Comparison of ENCODE assay signal across 21 cellular contexts in the genomic region with DNA sequence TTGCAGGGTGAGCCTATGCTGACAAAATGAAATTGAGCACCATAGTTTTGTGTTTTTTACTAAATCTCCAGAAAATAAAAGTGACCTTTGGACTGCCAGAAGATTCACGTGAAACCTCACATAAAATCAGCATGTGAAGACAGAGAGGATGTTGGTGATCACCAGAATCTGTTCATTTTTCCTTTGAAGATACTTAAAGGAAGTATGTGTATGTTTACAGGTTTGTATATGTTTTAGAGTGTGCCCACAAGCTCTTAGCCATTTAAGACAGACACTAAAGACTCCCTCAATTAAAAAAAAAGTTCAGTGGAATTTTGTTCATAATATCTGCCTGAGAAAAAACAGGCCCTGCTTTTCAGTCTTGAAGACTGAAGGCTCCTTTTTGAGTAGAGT. TPM values are rescaled to one million over a fixed set of nuclear protein-coding genes. Genes with fewer than 3 reads are reported as not detected.
A peak's percentile ranks its signal among the peaks of the same experiment; 100 is the strongest.
DNase-seq lines count a peak whose midpoint lies in the region; ATAC-seq, FAIRE-seq and TF ChIP-seq lines count a peak whose summit lies in the region.
"Had no signal": no experiment of that assay in that cellular context is flagged by ENCODE, and none has a peak within 500 bp of the region (broad histone marks: within the 10 kb centered on the region; RNA-seq: fewer than 3 reads in every experiment).

No MANE protein-coding gene starts in this region.

- peak overlapping the region; percentile 92; the same call in 1 of the 2 replicates for H4K91ac ChIP-seq in IMR-90 (ENCODE audit: insufficient read depth, low read depth, low read length)

- no peak for TF ChIP-seq RAD21 in IMR-90 (IDR thresholded peaks at IDR 0.05; ENCODE audit: low read length)

- H3K4me1 Mint-ChIP-seq in activated T-cell treated with anti-CD3 and anti-CD28 coated beads, Interleukin-2, amount 50 U/mL, for 24 hours (ENCODE audit: low read depth), result peaks cover 33% of the 10 kb centered on the region
- H3K4me1 Mint-ChIP-seq in activated T-helper 17 cell treated with anti-CD3 and anti-CD28 coated beads, Interleukin-2, amount 50 U/mL, for 72 hours, result peaks cover 12% of the 10 kb centered on the region
- H3K4me1 Mint-ChIP-seq in naive thymus-derived CD4-positive, alpha-beta T cell, result peaks cover 11 to 46% (median 37%) of the 10 kb centered on the region in 7 donors

- no peak for ATAC-seq in IMR-90 (ENCODE audit: low read depth)
- ATAC-seq in activated T-helper 17 cell treated with anti-CD3 and anti-CD28 coated beads, Interleukin-2, amount 50 U/mL, for 72 hours (replicated peaks), result no peak
- ATAC-seq in naive thymus-derived CD4-positive, alpha-beta T cell, result peak; percentile 60

- peaks cover 0 to 32% of the 10 kb centered on the region in 2 experiments; a peak in 3 of 4 replicates for H3K79me1 ChIP-seq in IMR-90 (ENCODE audit: low read depth in 1 of 2, low read length in 2 of 2)

- peak overlapping the region; percentile 60; the same call in 1 of the 2 replicates for H3K18ac ChIP-seq in IMR-90 (ENCODE audit: low read depth, low read length)

- in situ Hi-C loops in IMR-90 (cut with MboI; ENCODE audit: low sequenced_read_pairs) (loop anchor here (10.0 kb wide), 2 partner anchors 46 to 146 kb away; no protein-coding TSS in a partner anchor), KBM-7 (cut with MboI; ENCODE audit: low pct_unique_long_range_greater_than_20kb, low sequenced_read_pairs) (no loop called here)

- no TSS peak for BruUV-seq in IMR-90 (replicated peaks; lab: Mats Ljungman, UMichigan)

- H4K20me1 ChIP-seq in IMR-90 (ENCODE audit: insufficient read depth, low read length), result no peaks in the 10 kb centered on the region

- peak overlapping the region; percentile 87; the same call in 1 of the 2 replicates for H3K4ac ChIP-seq in IMR-90 (ENCODE audit: low read depth, low read length)

- no CpG with 5 or more reads among the region's 1 CpG for WGBS in IMR-90 (ENCODE audit: extremely low coverage in 2 of 2, insufficient read length in 1 of 2), 2 experiments

- H4K5ac ChIP-seq in IMR-90 (ENCODE audit: low read depth, low read length), result peak overlapping the region; percentile 42; the same call in 1 of the 2 replicates

- intact Hi-C loops in IMR-90 (cut with micrococcal nuclease), result loop anchor here (5.0 kb wide), 1 partner anchor 52 kb away; the partner anchor contains the start of gene APOLD1
- intact Hi-C loops in naive thymus-derived CD4-positive, alpha-beta T cell (cut with micrococcal nuclease), result loop anchor here (5.0 kb wide), 2 partner anchors 53 to 163 kb away; partner anchors contain the start of genes GPRC5A (in 1 of the 2) and HEBP1 (in 1 of the 2)

- dilution Hi-C loops in IMR-90 (cut with HindIII; ENCODE audit: low sequenced_read_pairs, unreplicated experiment), result no loop called here

- no peak overlapping the region for H3K9ac ChIP-seq in IMR-90 (ENCODE audit: low read depth, low read length)
- H3K9ac ChIP-seq: neural progenitor cell had no signal

- DNase-seq in activated T-cell treated with anti-CD3 and anti-CD28 coated beads, Interleukin-2, amount 50 U/mL, for 24 hours, result no peak
- no peak for DNase-seq in activated T-cell treated with anti-CD3 and anti-CD28 coated beads, Interleukin-2, amount 50 U/mL, for 1 hour
- no peak for DNase-seq in IMR-90
- DNase-seq in naive thymus-derived CD4-positive, alpha-beta T cell, result peak in 6 of 9 donors; percentile 22 to 57 (median 38)
- DNase-seq in KBM-7, result no peak
- no peak for DNase-seq in GM19239 (ENCODE audit: insufficient read length, low spot score)
- DNase-seq in activated gamma-delta T cell treated with Interleukin-2 at 50 U/mL for 16 hours, result no peak
- DNase-seq: activated CD8-positive, alpha-beta memory T cell treated with anti-CD3 and anti-CD28 coated beads, Interleukin-2, amount 50 U/mL, for 4 hours; DMS53; NCI-H146; NCI-H82; OCI-M1; SJCRH30; stimulated activated CD8-positive, alpha-beta memory T cell treated with anti-CD3 and anti-CD28 coated beads, Interleukin-4, amount 100 ng/mL, for 48 hours; T1000 had no signal

- peak overlapping the region; percentile 87 for H2BK120ac ChIP-seq in IMR-90 (ENCODE audit: low read depth, low read length)

- H2AFZ ChIP-seq in IMR-90 (replicated peaks; ENCODE audit: low read length, poor library complexity), result no peak overlapping the region
- H2AFZ ChIP-seq: neural progenitor cell had no signal

- H2BK20ac ChIP-seq in IMR-90 (ENCODE audit: low read depth, low read length), result peak overlapping the region; percentile 93

- TF ChIP-seq POLR2A in IMR-90 (IDR thresholded peaks at IDR 0.05; ENCODE audit: low read depth, low read length), result no peak

- no peak overlapping the region for H2AK9ac ChIP-seq in IMR-90 (replicated peaks; ENCODE audit: low read depth, low read length, poor library complexity)

- no peak overlapping the region for H3K4me3 Mint-ChIP-seq in activated T-cell treated with anti-CD3 and anti-CD28 coated beads, Interleukin-2, amount 50 U/mL, for 24 hours
- H3K4me3 Mint-ChIP-seq in activated T-helper 17 cell treated with anti-CD3 and anti-CD28 coated beads, Interleukin-2, amount 50 U/mL, for 72 hours, result peak overlapping the region; percentile 5
- peak overlapping the region; percentile 17 to 66 (median 56) for H3K4me3 Mint-ChIP-seq in naive thymus-derived CD4-positive, alpha-beta T cell
- H3K4me3 Mint-ChIP-seq: CD14-positive monocyte, neural progenitor cell had no signal

- peak overlapping the region; percentile 61 for H3K27ac Mint-ChIP-seq in activated T-cell treated with anti-CD3 and anti-CD28 coated beads, Interleukin-2, amount 50 U/mL, for 24 hours
- H3K27ac Mint-ChIP-seq in activated T-helper 17 cell treated with anti-CD3 and anti-CD28 coated beads, Interleukin-2, amount 50 U/mL, for 72 hours, result peak overlapping the region; percentile 61
- H3K27ac Mint-ChIP-seq in naive thymus-derived CD4-positive, alpha-beta T cell, result peak overlapping the region; percentile 75 to 92 (median 90)
- H3K27ac Mint-ChIP-seq: CD14-positive monocyte, neural progenitor cell had no signal

- no peaks in the 10 kb centered on the region for H3K27me3 Mint-ChIP-seq in activated T-cell treated with anti-CD3 and anti-CD28 coated beads, Interleukin-2, amount 50 U/mL, for 24 hours
- no peaks in the 10 kb centered on the region for H3K27me3 Mint-ChIP-seq in activated T-helper 17 cell treated with anti-CD3 and anti-CD28 coated beads, Interleukin-2, amount 50 U/mL, for 72 hours
- H3K27me3 Mint-ChIP-seq in naive thymus-derived CD4-positive, alpha-beta T cell, result no peaks in the 10 kb centered on the region

- no peak for FAIRE-seq in GM19239 (lab: Jason Lieb, UNC)
- FAIRE-seq: GM12892, H54 had no signal

- H3K4me3 ChIP-seq in IMR-90 (ENCODE audit: insufficient read depth, low read depth, low read length), result no peak overlapping the region
- no peak overlapping the region for H3K4me3 ChIP-seq in naive thymus-derived CD4-positive, alpha-beta T cell (ENCODE audit: low read length)
- H3K4me3 ChIP-seq: cardiac muscle cell, neural progenitor cell, SJCRH30 had no signal

- peak overlapping the region; percentile 85 for H3K14ac ChIP-seq in IMR-90 (replicated peaks; ENCODE audit: low read depth, low read length)

- H3K56ac ChIP-seq in IMR-90 (ENCODE audit: extremely low read depth, insufficient read depth, low read length), result no peak overlapping the region

- no peak overlapping the region for H3K4me2 ChIP-seq in IMR-90 (ENCODE audit: low read depth, low read length)
- H3K4me2 ChIP-seq: neural progenitor cell had no signal

- CTCF ChIA-PET in IMR-90 (lab: Yijun Ruan, JAX), result interaction anchor here (0.5 to 0.6 kb wide), 2 partner anchors 35 to 118 kb away, joined by 3 read pairs; no protein-coding TSS in a partner anchor
- CTCF ChIA-PET in naive thymus-derived CD4-positive, alpha-beta T cell (lab: Charles Lee), result interaction anchor here (0.7 to 4.1 kb wide), 4 partner anchors 31 to 373 kb away, joined by 3 to 24 read pairs (median 6); partner anchors contain the start of gene GPRC5A

- no peak for TF ChIP-seq CTCF in IMR-90 (conservative IDR thresholded peaks at IDR 0.05; ENCODE audit: low read depth, low read length)

- no peaks in the 10 kb centered on the region for H3K27me3 ChIP-seq in IMR-90 (ENCODE audit: control insufficient read depth, insufficient read depth, low read length)
- no peaks in the 10 kb centered on the region for H3K27me3 ChIP-seq in naive thymus-derived CD4-positive, alpha-beta T cell (ENCODE audit: control insufficient read depth in 2 of 2, insufficient read depth in 2 of 2, low read length in 2 of 2)
- H3K27me3 ChIP-seq: cardiac muscle cell, neural progenitor cell, SJCRH30 had no signal

- H3K9me3 Mint-ChIP-seq in activated T-cell treated with anti-CD3 and anti-CD28 coated beads, Interleukin-2, amount 50 U/mL, for 24 hours, result no peaks in the 10 kb centered on the region
- H3K9me3 Mint-ChIP-seq in activated T-helper 17 cell treated with anti-CD3 and anti-CD28 coated beads, Interleukin-2, amount 50 U/mL, for 72 hours, result no peaks in the 10 kb centered on the region
- H3K9me3 Mint-ChIP-seq in naive thymus-derived CD4-positive, alpha-beta T cell, result no peaks in the 10 kb centered on the region
- H3K9me3 Mint-ChIP-seq: CD14-positive monocyte, neural progenitor cell had no signal

- H3K36me3 ChIP-seq in IMR-90 (ENCODE audit: control insufficient read depth, insufficient read depth, low read length), result peaks cover 4% of the 10 kb centered on the region
- H3K36me3 ChIP-seq in naive thymus-derived CD4-positive, alpha-beta T cell (ENCODE audit: control insufficient read depth in 2 of 3, insufficient read depth in 3 of 3, low read length in 3 of 3), result peaks cover 0 to 10% (median 0%) of the 10 kb centered on the region in 3 experiments
- H3K36me3 ChIP-seq: cardiac muscle cell, neural progenitor cell had no signal

- H4K8ac ChIP-seq in IMR-90 (ENCODE audit: low read depth in 2 of 2, low read length in 2 of 2), result peak overlapping the region; percentile 78 to 96; a peak in 3 of 4 replicates

- no peaks in the 10 kb centered on the region for H3K9me3 ChIP-seq in IMR-90 (ENCODE audit: control insufficient read depth, insufficient read depth, low read length)
- no peaks in the 10 kb centered on the region for H3K9me3 ChIP-seq in naive thymus-derived CD4-positive, alpha-beta T cell (ENCODE audit: control insufficient read depth in 2 of 3, low read length in 3 of 3)
- H3K9me3 ChIP-seq: SJCRH30 had no signal

- H3K23ac ChIP-seq in IMR-90 (ENCODE audit: low read depth, low read length), result peak overlapping the region; percentile 74; the same call in 1 of the 2 replicates

- peak overlapping the region; percentile 99 for H2AK5ac ChIP-seq in IMR-90 (ENCODE audit: low read depth, low read length)

- H3K9me1 ChIP-seq in IMR-90 (ENCODE audit: insufficient read depth, low read length), result peaks cover 23% of the 10 kb centered on the region

- peak overlapping the region; percentile 87 for H2BK5ac ChIP-seq in IMR-90 (ENCODE audit: low read depth, low read length, poor library complexity, severe bottlenecking)

- H3K27ac ChIP-seq in IMR-90 (ENCODE audit: insufficient read depth, low read length), result peak overlapping the region; percentile 66
- H3K27ac ChIP-seq in naive thymus-derived CD4-positive, alpha-beta T cell (ENCODE audit: low read depth, low read length), result no peak overlapping the region
- H3K27ac ChIP-seq: cardiac muscle cell, neural progenitor cell had no signal

- H3K36me3 Mint-ChIP-seq in activated T-cell treated with anti-CD3 and anti-CD28 coated beads, Interleukin-2, amount 50 U/mL, for 24 hours (ENCODE audit: low read depth), result peaks cover 72% of the 10 kb centered on the region
- H3K36me3 Mint-ChIP-seq in activated T-helper 17 cell treated with anti-CD3 and anti-CD28 coated beads, Interleukin-2, amount 50 U/mL, for 72 hours (ENCODE audit: low read depth), result peaks cover 28% of the 10 kb centered on the region
- peaks cover 0 to 2% (median under 1%) of the 10 kb centered on the region in 5 donors for H3K36me3 Mint-ChIP-seq in naive thymus-derived CD4-positive, alpha-beta T cell

- POLR2A ChIA-PET in IMR-90 (lab: Charles Lee; ENCODE audit: unreplicated experiment), result no interaction called here
- POLR2A ChIA-PET in naive thymus-derived CD4-positive, alpha-beta T cell (lab: Charles Lee), result interaction anchor here (2.2 kb wide), 1 partner anchor 26 kb away, joined by 7 read pairs; the partner anchor contains the start of gene DDX47

- peak overlapping the region; percentile 52; the same call in 1 of the 3 replicates for H2BK15ac ChIP-seq in IMR-90 (ENCODE audit: low read depth, low read length)

- H3K4me1 ChIP-seq in IMR-90 (ENCODE audit: control insufficient read depth, insufficient read depth, low read length), result peaks cover 20% of the 10 kb centered on the region
- H3K4me1 ChIP-seq in naive thymus-derived CD4-positive, alpha-beta T cell (ENCODE audit: control insufficient read depth in 2 of 2, insufficient read depth in 2 of 2, low read length in 2 of 2), result peaks cover 0 to 26% of the 10 kb centered on the region in 2 donors
- H3K4me1 ChIP-seq: neural progenitor cell had no signal

RNA-seq across cellular contexts. Expression of gene DDX47, which starts 25.9 kb away (rescaled TPM):
- 77.8 and 104 TPM in 2 replicates for total RNA-seq in IMR-90 (2012; rRNA removed)
- 71.5 and 89.5 TPM in 2 replicates for polyA plus RNA-seq in IMR-90 (2012; rRNA removed)
- polyA plus RNA-seq in IMR-90 (2012; cell fraction: cytosol; rRNA removed), result 14.9 and 35.0 TPM in 2 replicates
- polyA plus RNA-seq in IMR-90 (2012; cell fraction: nucleus; rRNA removed; ENCODE audit: low replicate concordance), result 29.6 and 177 TPM in 2 replicates
- total RNA-seq in activated T-helper 17 cell treated with anti-CD3 and anti-CD28 coated beads, Interleukin-2, amount 50 U/mL, for 72 hours, result 10 to 100 TPM; 90.0 to 90.4 TPM
- 100 to 1,000 TPM in 2 of 5 experiments, 10 to 100 TPM in 3; 71.6 to 154 (median 75.5) TPM for total RNA-seq in naive thymus-derived CD4-positive, alpha-beta T cell
- 10 to 100 TPM; 70.7 to 90.2 TPM for polyA plus RNA-seq in naive thymus-derived CD4-positive, alpha-beta T cell

RNA-seq across cellular contexts. Expression of gene GPRC5A, which starts 52.4 kb away (rescaled TPM):
- total RNA-seq in IMR-90 (2012; rRNA removed), result 49.6 and 49.7 TPM in 2 replicates
- 193 and 201 TPM in 2 replicates for polyA plus RNA-seq in IMR-90 (2012; rRNA removed)
- 70.1 and 182 TPM in 2 replicates for polyA plus RNA-seq in IMR-90 (2012; cell fraction: cytosol; rRNA removed)
- 125 and 230 TPM in 2 replicates for polyA plus RNA-seq in IMR-90 (2012; cell fraction: nucleus; rRNA removed; ENCODE audit: low replicate concordance)
- 1 to 10 TPM in 1 of 2 donors, under 1 TPM in 1; 0.99 to 2.9 TPM for total RNA-seq in activated T-helper 17 cell treated with anti-CD3 and anti-CD28 coated beads, Interleukin-2, amount 50 U/mL, for 72 hours
- total RNA-seq in naive thymus-derived CD4-positive, alpha-beta T cell, result under 1 TPM in 4 of 5 experiments, not detected in 1; 0.05 to 0.93 (median 0.15) TPM
- under 1 TPM in 1 of 2 donors, not detected in 1; 0.06 TPM for polyA plus RNA-seq in naive thymus-derived CD4-positive, alpha-beta T cell
- polyA plus RNA-seq: CD14-positive monocyte had no signal

RNA-seq across cellular contexts. Expression of gene APOLD1, which starts 53.5 kb away (rescaled TPM):
- total RNA-seq in IMR-90 (2012; rRNA removed), result 4.2 and 4.5 TPM in 2 replicates
- 2.3 and 2.4 TPM in 2 replicates for polyA plus RNA-seq in IMR-90 (2012; rRNA removed)
- 1.0 and 1.5 TPM in 2 replicates for polyA plus RNA-seq in IMR-90 (2012; cell fraction: cytosol; rRNA removed)
- 4.5 and 10.6 TPM in 2 replicates for polyA plus RNA-seq in IMR-90 (2012; cell fraction: nucleus; rRNA removed; ENCODE audit: low replicate concordance)
- 10 to 100 TPM in 1 of 2 donors, 1 to 10 TPM in 1; 8.7 to 42.2 TPM for total RNA-seq in activated T-helper 17 cell treated with anti-CD3 and anti-CD28 coated beads, Interleukin-2, amount 50 U/mL, for 72 hours
- total RNA-seq in naive thymus-derived CD4-positive, alpha-beta T cell, result 10 to 100 TPM in 1 of 5 experiments, 1 to 10 TPM in 3, under 1 TPM in 1; 0.64 to 11.1 (median 3.1) TPM
- under 1 TPM; 0.25 to 0.36 TPM for polyA plus RNA-seq in naive thymus-derived CD4-positive, alpha-beta T cell

Comparison
In these comparisons a context has a peak if more than half of its experiments do, and no peak if none do; other contexts are left out.
1. DNase-seq: peak in naive thymus-derived CD4-positive, alpha-beta T cell (6 of 9); none in activated T-cell treated with anti-CD3 and anti-CD28 coated beads, Interleukin-2, amount 50 U/mL, for 24 hours (single experiment), activated T-cell treated with anti-CD3 and anti-CD28 coated beads, Interleukin-2, amount 50 U/mL, for 1 hour (single experiment), IMR-90 (single experiment), KBM-7 (single experiment), GM19239 (single experiment) and activated gamma-delta T cell treated with Interleukin-2 at 50 U/mL for 16 hours (single experiment).
2. RNA of gene GPRC5A, which starts 52.4 kb away (total RNA-seq): 49.6 to 49.7 TPM in IMR-90; 0.99 to 2.9 TPM in activated T-helper 17 cell treated with anti-CD3 and anti-CD28 coated beads, Interleukin-2, amount 50 U/mL, for 72 hours and 0.05 to 0.93 TPM in naive thymus-derived CD4-positive, alpha-beta T cell; every median in the first group is over 10 times any median in the second.
3. Peak in every context shown above with its lines, with median percentiles within 50 percentile points of each other: H3K27ac Mint-ChIP-seq.